9 cellular contexts compared by ENCODE assay signal in the genomic region with DNA sequence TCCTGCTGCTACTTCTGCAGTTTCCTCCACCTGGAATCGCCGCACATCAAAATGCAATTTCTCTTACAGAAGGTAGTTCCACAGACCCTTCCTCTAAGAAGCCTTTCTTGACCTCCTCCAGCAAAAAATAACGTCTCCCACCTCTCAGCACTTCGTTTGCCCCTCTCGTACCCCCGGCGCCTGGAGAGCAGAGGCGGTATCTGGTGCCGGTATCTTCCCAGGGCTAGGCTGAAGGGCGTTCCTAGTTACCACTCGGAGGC. TPM values are rescaled to one million over a fixed set of nuclear protein-coding genes. Genes with fewer than 3 reads are reported as not detected.
DNase-seq lines count a peak whose midpoint lies in the region; ATAC-seq, FAIRE-seq and TF ChIP-seq lines count a peak whose summit lies in the region.
"Had no signal": no experiment of that assay in that cellular context is flagged by ENCODE, and none has a peak within 500 bp of the region (broad histone marks: within the 10 kb centered on the region; RNA-seq: fewer than 3 reads in every experiment).

No MANE protein-coding gene starts in this region.

- TSS peak; percentile 57 for BruUV-seq in A673 (replicated peaks; lab: Mats Ljungman, UMichigan)
- no TSS peak for BruUV-seq in GM12878 (replicated peaks; lab: Mats Ljungman, UMichigan)

- H3K56ac ChIP-seq in mesendoderm (ENCODE audit: low read length): peak overlapping the region; percentile 84

- TF ChIP-seq CTCF in A673 (conservative IDR thresholded peaks at IDR 0.05; ENCODE audit: low read depth, low read length) (no peak), GM12878 (IDR thresholded peaks at IDR 0.05 in 2 of 3, conservative IDR thresholded peaks at IDR 0.05 in 1 of 3; ENCODE audit: control insufficient read depth in 2 of 3, extremely low read depth in 1 of 3, insufficient read depth in 1 of 3, low read depth in 3 of 3, low read length in 3 of 3) (no peak)

- no peak overlapping the region for H3K4ac ChIP-seq in mesendoderm (ENCODE audit: low read depth, low read length)

- TF ChIP-seq EP300 in GM12878 (IDR thresholded peaks at IDR 0.05; ENCODE audit: borderline replicate concordance in 1 of 2, control insufficient read depth in 1 of 2, low read depth in 2 of 2, low read length in 2 of 2): no peak

- no peak overlapping the region for H3K23ac ChIP-seq in mesendoderm (ENCODE audit: low read length)

- no peak overlapping the region for H3K18ac ChIP-seq in mesendoderm (ENCODE audit: low read length)

- H3K9me3 ChIP-seq in A673 (ENCODE audit: low read depth, low read length, poor library complexity, severe bottlenecking) (no peaks in the 10 kb centered on the region), GM12878 (replicated peaks; ENCODE audit: control insufficient read depth, insufficient read depth, low read length) (no peaks in the 10 kb centered on the region)

- H3K79me2 ChIP-seq in GM12878 (ENCODE audit: control insufficient read depth, insufficient read depth, low read length) (peaks cover 21% of the 10 kb centered on the region), mesendoderm (ENCODE audit: control insufficient read depth, insufficient read depth, low read length) (peaks cover 4% of the 10 kb centered on the region)

- H3K27me3 ChIP-seq in A673 (replicated peaks; ENCODE audit: insufficient read depth, low read depth, low read length, poor library complexity): no peaks in the 10 kb centered on the region
- H3K27me3 ChIP-seq in GM12878 (replicated peaks in 1 of 2; ENCODE audit: control insufficient read depth in 2 of 2, insufficient read depth in 2 of 2, low read length in 1 of 2): no peaks in the 10 kb centered on the region
- H3K27me3 ChIP-seq in mesendoderm (ENCODE audit: insufficient read depth, low read length, poor library complexity): no peaks in the 10 kb centered on the region

- H3K4me1 ChIP-seq in A673 (ENCODE audit: insufficient read depth, low read length, poor library complexity, severe bottlenecking) (peaks cover 10% of the 10 kb centered on the region), GM12878 (ENCODE audit: control insufficient read depth, insufficient read depth, low read length) (peaks cover 13% of the 10 kb centered on the region), mesendoderm (ENCODE audit: control insufficient read depth, low read depth, low read length) (peaks cover 2% of the 10 kb centered on the region)

- no peak for TF ChIP-seq RAD21 in GM12878 (IDR thresholded peaks at IDR 0.05; ENCODE audit: insufficient read depth, low read depth, low read length)

- no peaks in the 10 kb centered on the region for H4K20me1 ChIP-seq in GM12878 (ENCODE audit: control insufficient read depth, insufficient read depth)

- peaks cover 10% of the 10 kb centered on the region for H3K79me1 ChIP-seq in mesendoderm (ENCODE audit: low read length)

- DNase-seq in A673 (ENCODE audit: low spot score): no peak
- DNase-seq in GM12878 (ENCODE audit: low read depth, low spot score): no peak
- DNase-seq in mesendoderm: no peak
- no peak for DNase-seq in NCI-H1417 treated with DMSO at 0.1 percent for 48 hours (lab: John Stamatoyannopoulos, UW)
- DNase-seq in DMS114 treated with DMSO at 0.1 percent for 48 hours (lab: John Stamatoyannopoulos, UW; ENCODE audit: unreplicated experiment): no peak
- DNase-seq in RKO (ENCODE audit: low spot score): no peak
- DNase-seq in AML-193 (lab: John Stamatoyannopoulos, UW): no peak

- under 1% methylated on average over 11 of the region's 11 CpGs for WGBS in GM12878 (ENCODE audit: insufficient coverage, insufficient replicate concordance, low lambda C conversion rate, missing lambda C conversion rate)
- WGBS in mesendoderm (ENCODE audit: extremely low coverage, insufficient coverage, low lambda C conversion rate): no CpG with 5 or more reads among the region's 11 CpGs

- no peak for TF ChIP-seq POLR2A in GM12878 (IDR thresholded peaks at IDR 0.05; ENCODE audit: low read depth, low read length)

- H2AK5ac ChIP-seq in mesendoderm (ENCODE audit: low read length): no peak overlapping the region

- CTCF ChIA-PET in A673 (lab: Charles Lee): interaction anchor here (0.6 to 1.3 kb wide), 20 partner anchors 10 to 209 kb away, joined by 3 to 18 read pairs (median 4); a partner anchor contains a TSS
- CTCF ChIA-PET in GM12878 (lab: Yijun Ruan, JAX): interaction anchor here (0.6 to 5.0 kb wide), 61 partner anchors 10 to 339 kb away, joined by 3 to 89 read pairs (median 6); a partner anchor contains a TSS

- intact Hi-C loops in A673 (cut with micrococcal nuclease; ENCODE audit: unreplicated experiment): no loop called here
- intact Hi-C loops in GM12878 (cut with micrococcal nuclease; ENCODE audit: unreplicated experiment): no loop called here

- no peak overlapping the region for H4K8ac ChIP-seq in mesendoderm (ENCODE audit: low read depth, low read length)

- H3K9ac ChIP-seq in GM12878 (ENCODE audit: control insufficient read depth, insufficient read depth, low read length): peak overlapping the region; percentile 90
- peak overlapping the region; percentile 75 for H3K9ac ChIP-seq in mesendoderm (ENCODE audit: low read length)

- RAD21 ChIA-PET in GM12878 (lab: Charles Lee; ENCODE audit: unreplicated experiment): interaction anchor here (0.6 to 3.9 kb wide), 58 partner anchors 10 to 612 kb away, joined by 3 to 129 read pairs (median 4); a partner anchor contains a TSS

- no peak for FAIRE-seq in GM12878 (lab: Jason Lieb, UNC)
- FAIRE-seq: colon had no signal

- H3K4me2 ChIP-seq in GM12878 (ENCODE audit: control insufficient read depth, insufficient read depth): peak overlapping the region; percentile 96
- H3K4me2 ChIP-seq in mesendoderm (ENCODE audit: low read length): peak overlapping the region; percentile 47

- in situ Hi-C loops in GM12878 (cut with MboI): no loop called here

- H3K4me3 ChIP-seq in A673 (ENCODE audit: low read depth, low read length, poor library complexity, severe bottlenecking) (peak overlapping the region; percentile 61), GM12878 (peak overlapping the region; percentile 93), mesendoderm (ENCODE audit: low read length) (peak overlapping the region; percentile 72)

- SMC1A ChIA-PET in GM12878 (lab: Charles Lee; ENCODE audit: uncharacterized antibody, unreplicated experiment): interaction anchor here (0.6 to 6.1 kb wide), 45 partner anchors 9 to 337 kb away, joined by 3 to 64 read pairs (median 5); a partner anchor contains a TSS

- H3K27ac ChIP-seq in A673 (ENCODE audit: low read depth, low read length, poor library complexity, severe bottlenecking) (peak overlapping the region; percentile 47), GM12878 (ENCODE audit: control insufficient read depth, insufficient read depth) (peak overlapping the region; percentile 80), mesendoderm (ENCODE audit: low read depth, low read length) (no peak overlapping the region)

- no peak overlapping the region for H4K5ac ChIP-seq in mesendoderm (ENCODE audit: low read length)

- H2BK5ac ChIP-seq in mesendoderm (ENCODE audit: low read length): no peak overlapping the region

- no peak overlapping the region for H2BK120ac ChIP-seq in mesendoderm (ENCODE audit: low read depth, low read length)

- peaks cover 8% of the 10 kb centered on the region for H3K36me3 ChIP-seq in A673 (ENCODE audit: insufficient read depth, low read length, poor library complexity, severe bottlenecking)
- peaks cover 0 to 5% of the 10 kb centered on the region in 2 experiments; a peak in 3 of 4 replicates for H3K36me3 ChIP-seq in GM12878 (ENCODE audit: control insufficient read depth in 2 of 2, insufficient read depth in 2 of 2, low read length in 1 of 2)
- H3K36me3 ChIP-seq in mesendoderm (ENCODE audit: control insufficient read depth, insufficient read depth, low read length): peaks cover 3% of the 10 kb centered on the region

- POLR2A ChIA-PET in A673 (lab: Charles Lee; ENCODE audit: low non-redundant PET) (interaction anchor here (0.6 to 0.8 kb wide), 2 partner anchors 11 kb away, joined by 3 read pairs; no protein-coding TSS in a partner anchor), GM12878 (lab: Charles Lee) (interaction anchor here (0.6 to 2.0 kb wide), 33 partner anchors 9 to 338 kb away, joined by 3 to 23 read pairs (median 4); a partner anchor contains a TSS)

- peak; percentile 3 for ATAC-seq in HG02588 (IDR thresholded peaks at IDR 0.05; ENCODE audit: unreplicated experiment)
- ATAC-seq in GM12878: peak; percentile 48

- peak overlapping the region; percentile 94 for H2AFZ ChIP-seq in GM12878 (ENCODE audit: control insufficient read depth, low read depth, low read length)

- no peak overlapping the region for H2BK15ac ChIP-seq in mesendoderm (replicated peaks; ENCODE audit: low read depth)

RNA-seq across cellular contexts. Expression of a gene that starts 0.5 kb away (rescaled TPM):
- total RNA-seq in A673 (2021) (92.5 and 111 TPM in 2 replicates), GM12878 (2014; rRNA removed) (82.2 and 93.4 TPM in 2 replicates), GM12878 (2014; rRNA removed; fragmentation: Illumina TruSeq; extraction: Trizol) (64.3 and 72.1 TPM in 2 replicates), GM12878 (2021) (151 and 157 TPM in 2 replicates)
- total RNA-seq in GM12878 (2013; cell fraction: nucleolus; rRNA removed): 7.6 and 7.8 TPM in 2 replicates
- 46.9 TPM for polyA plus RNA-seq in GM12878 (2011; ENCODE audit: low read depth)
- polyA plus RNA-seq in GM12878 (2011; rRNA removed) (142 and 183 TPM in 2 replicates), GM12878 (2014; fragmentation: Illumina TruSeq; extraction: Trizol) (88.1 and 117 TPM in 2 replicates), GM12878 (2014; fragmentation: Nextera tagmentation; extraction: Ambion mirVana) (100 to 1,000 TPM in 1 of 2 experiments, 10 to 100 TPM in 1; 76.6 to 162 TPM), GM12878 (2014; rRNA removed) (173 and 179 TPM in 2 replicates), GM12878 (2016; fragmentation: Nextera tagmentation; extraction: Ambion mirVana) (100 to 1,000 TPM; 255 to 266 TPM)
- polyA plus RNA-seq in GM12878 (2011; cell fraction: cytosol; rRNA removed): 179 and 225 TPM in 2 replicates
- polyA plus RNA-seq in GM12878 (2011; cell fraction: nucleus; rRNA removed): 72.2 and 89.4 TPM in 2 replicates
- 52.7 and 68.5 TPM in 2 replicates for polyA plus RNA-seq in GM12878 (2012)
- 47.4 and 64.3 TPM in 2 replicates for polyA minus RNA-seq in GM12878 (2011; rRNA and poly(A)+ RNA removed)
- polyA minus RNA-seq in GM12878 (2011; cell fraction: cytosol; rRNA and poly(A)+ RNA removed): 30.2 and 34.3 TPM in 2 replicates
- polyA minus RNA-seq in GM12878 (2011; cell fraction: nucleus; rRNA and poly(A)+ RNA removed): 10.6 and 17.2 TPM in 2 replicates
- polyA plus RNA-seq in mesendoderm (2013, experiment 1 of 2): 57.3 TPM
- polyA plus RNA-seq in mesendoderm (2013, experiment 2 of 2): 57.8 TPM

RNA-seq across cellular contexts. Expression of a gene that starts 16.3 kb away (rescaled TPM):
- total RNA-seq in A673 (2021): 54.2 and 55.2 TPM in 2 replicates
- total RNA-seq in GM12878 (2013; cell fraction: nucleolus; rRNA removed): 4.6 and 5.1 TPM in 2 replicates
- total RNA-seq in GM12878 (2014; rRNA removed): 33.5 and 40.8 TPM in 2 replicates
- 36.3 and 38.9 TPM in 2 replicates for total RNA-seq in GM12878 (2014; rRNA removed; fragmentation: Illumina TruSeq; extraction: Trizol)
- 85.9 and 86.2 TPM in 2 replicates for total RNA-seq in GM12878 (2021)
- 46.2 TPM for polyA plus RNA-seq in GM12878 (2011; ENCODE audit: low read depth)
- 94.3 and 102 TPM in 2 replicates for polyA plus RNA-seq in GM12878 (2011; rRNA removed)
- polyA plus RNA-seq in GM12878 (2011; cell fraction: cytosol; rRNA removed): 64.9 and 80.5 TPM in 2 replicates
- 68.9 and 74.4 TPM in 2 replicates for polyA plus RNA-seq in GM12878 (2011; cell fraction: nucleus; rRNA removed)
- 46.0 and 51.9 TPM in 2 replicates for polyA plus RNA-seq in GM12878 (2012)
- polyA plus RNA-seq in GM12878 (2014; fragmentation: Illumina TruSeq; extraction: Trizol): 69.9 and 80.6 TPM in 2 replicates
- 10 to 100 TPM; 21.6 to 37.4 TPM for polyA plus RNA-seq in GM12878 (2014; fragmentation: Nextera tagmentation; extraction: Ambion mirVana)
- 76.4 and 76.5 TPM in 2 replicates for polyA plus RNA-seq in GM12878 (2014; rRNA removed)
- polyA plus RNA-seq in GM12878 (2016; fragmentation: Nextera tagmentation; extraction: Ambion mirVana): 10 to 100 TPM; 75.9 to 99.8 TPM
- 74.6 and 82.6 TPM in 2 replicates for polyA minus RNA-seq in GM12878 (2011; rRNA and poly(A)+ RNA removed)
- polyA minus RNA-seq in GM12878 (2011; cell fraction: cytosol; rRNA and poly(A)+ RNA removed): 21.4 and 26.2 TPM in 2 replicates
- polyA minus RNA-seq in GM12878 (2011; cell fraction: nucleus; rRNA and poly(A)+ RNA removed): 38.2 and 47.7 TPM in 2 replicates
- polyA plus RNA-seq in mesendoderm (2013, experiment 1 of 2): 36.6 TPM
- polyA plus RNA-seq in mesendoderm (2013, experiment 2 of 2): 36.2 TPM

RNA-seq across cellular contexts. Expression of a gene that starts 21.9 kb away (rescaled TPM):
- total RNA-seq in A673 (2021) (21.9 and 22.2 TPM in 2 replicates), GM12878 (2014; rRNA removed) (4.9 and 6.2 TPM in 2 replicates), GM12878 (2014; rRNA removed; fragmentation: Illumina TruSeq; extraction: Trizol) (1.7 and 2.2 TPM in 2 replicates), GM12878 (2021) (5.2 and 5.4 TPM in 2 replicates)
- total RNA-seq in GM12878 (2013; cell fraction: nucleolus; rRNA removed): 5.1 and 6.2 TPM in 2 replicates
- 0.71 TPM for polyA plus RNA-seq in GM12878 (2011; ENCODE audit: low read depth)
- polyA plus RNA-seq in GM12878 (2011; rRNA removed) (1.9 and 2.3 TPM in 2 replicates), GM12878 (2014; fragmentation: Illumina TruSeq; extraction: Trizol) (0.62 and 1.0 TPM in 2 replicates), GM12878 (2014; fragmentation: Nextera tagmentation; extraction: Ambion mirVana) (1 to 10 TPM in 1 of 2 experiments, under 1 TPM in 1; 0.98 to 2.0 TPM), GM12878 (2014; rRNA removed) (5.1 and 6.9 TPM in 2 replicates), GM12878 (2016; fragmentation: Nextera tagmentation; extraction: Ambion mirVana) (1 to 10 TPM; 5.7 to 7.6 TPM)
- 3.3 and 6.3 TPM in 2 replicates for polyA plus RNA-seq in GM12878 (2011; cell fraction: cytosol; rRNA removed)
- 4.5 and 5.1 TPM in 2 replicates for polyA plus RNA-seq in GM12878 (2011; cell fraction: nucleus; rRNA removed)
- polyA plus RNA-seq in GM12878 (2012): 1.7 and 1.9 TPM in 2 replicates
- polyA minus RNA-seq in GM12878 (2011; rRNA and poly(A)+ RNA removed): 3.1 and 3.5 TPM in 2 replicates
- 1.9 and 4.7 TPM in 2 replicates for polyA minus RNA-seq in GM12878 (2011; cell fraction: cytosol; rRNA and poly(A)+ RNA removed)
- polyA minus RNA-seq in GM12878 (2011; cell fraction: nucleus; rRNA and poly(A)+ RNA removed): 3.6 and 5.5 TPM in 2 replicates
- polyA plus RNA-seq in mesendoderm (2013, experiment 1 of 2): 4.8 TPM
- polyA plus RNA-seq in mesendoderm (2013, experiment 2 of 2): 5.1 TPM

RNA-seq across cellular contexts. Expression of a gene that starts 34.1 kb away (rescaled TPM):
- total RNA-seq in A673 (2021) (21.6 and 22.0 TPM in 2 replicates), GM12878 (2014; rRNA removed) (10.5 and 10.6 TPM in 2 replicates), GM12878 (2014; rRNA removed; fragmentation: Illumina TruSeq; extraction: Trizol) (6.4 and 6.6 TPM in 2 replicates), GM12878 (2021) (11.1 and 12.0 TPM in 2 replicates)
- total RNA-seq in GM12878 (2013; cell fraction: nucleolus; rRNA removed): 11.9 and 12.6 TPM in 2 replicates
- polyA plus RNA-seq in GM12878 (2011; ENCODE audit: low read depth): 2.0 TPM
- polyA plus RNA-seq in GM12878 (2011; rRNA removed) (3.2 and 4.0 TPM in 2 replicates), GM12878 (2014; fragmentation: Illumina TruSeq; extraction: Trizol) (1.3 and 4.5 TPM in 2 replicates), GM12878 (2014; fragmentation: Nextera tagmentation; extraction: Ambion mirVana) (1 to 10 TPM in 1 of 2 experiments, under 1 TPM in 1; 0.14 to 1.0 TPM), GM12878 (2014; rRNA removed) (7.0 and 8.6 TPM in 2 replicates), GM12878 (2016; fragmentation: Nextera tagmentation; extraction: Ambion mirVana) (1 to 10 TPM in 1 of 2 experiments, under 1 TPM in 1; 0.88 to 1.2 TPM)
- 5.7 and 5.9 TPM in 2 replicates for polyA plus RNA-seq in GM12878 (2011; cell fraction: cytosol; rRNA removed)
- 7.3 and 8.5 TPM in 2 replicates for polyA plus RNA-seq in GM12878 (2011; cell fraction: nucleus; rRNA removed)
- polyA plus RNA-seq in GM12878 (2012): 3.8 and 4.6 TPM in 2 replicates
- polyA minus RNA-seq in GM12878 (2011; rRNA and poly(A)+ RNA removed): 5.3 and 8.5 TPM in 2 replicates
- 2.8 and 3.8 TPM in 2 replicates for polyA minus RNA-seq in GM12878 (2011; cell fraction: cytosol; rRNA and poly(A)+ RNA removed)
- 4.7 and 6.3 TPM in 2 replicates for polyA minus RNA-seq in GM12878 (2011; cell fraction: nucleus; rRNA and poly(A)+ RNA removed)
- 21.1 TPM for polyA plus RNA-seq in mesendoderm (2013, experiment 1 of 2)
- 22.0 TPM for polyA plus RNA-seq in mesendoderm (2013, experiment 2 of 2)

RNA-seq across cellular contexts. Expression of a gene that starts 43.2 kb away (rescaled TPM):
- total RNA-seq in A673 (2021) (not detected in 2 replicates), GM12878 (2014; rRNA removed) (62.8 and 91.0 TPM in 2 replicates), GM12878 (2014; rRNA removed; fragmentation: Illumina TruSeq; extraction: Trizol) (56.2 and 65.6 TPM in 2 replicates), GM12878 (2021) (170 TPM in 2 replicates)
- total RNA-seq in GM12878 (2013; cell fraction: nucleolus; rRNA removed): 150 and 164 TPM in 2 replicates
- 33.4 TPM for polyA plus RNA-seq in GM12878 (2011; ENCODE audit: low read depth)
- polyA plus RNA-seq in GM12878 (2011; rRNA removed) (73.8 and 97.2 TPM in 2 replicates), GM12878 (2014; fragmentation: Illumina TruSeq; extraction: Trizol) (140 and 185 TPM in 2 replicates), GM12878 (2014; fragmentation: Nextera tagmentation; extraction: Ambion mirVana) (10 to 100 TPM; 10.7 to 12.1 TPM), GM12878 (2014; rRNA removed) (96.5 and 104 TPM in 2 replicates), GM12878 (2016; fragmentation: Nextera tagmentation; extraction: Ambion mirVana) (100 to 1,000 TPM; 109 to 111 TPM)
- 104 and 127 TPM in 2 replicates for polyA plus RNA-seq in GM12878 (2011; cell fraction: cytosol; rRNA removed)
- 199 and 213 TPM in 2 replicates for polyA plus RNA-seq in GM12878 (2011; cell fraction: nucleus; rRNA removed)
- 64.4 and 120 TPM in 2 replicates for polyA plus RNA-seq in GM12878 (2012)
- polyA minus RNA-seq in GM12878 (2011; rRNA and poly(A)+ RNA removed): 106 and 131 TPM in 2 replicates
- polyA minus RNA-seq in GM12878 (2011; cell fraction: cytosol; rRNA and poly(A)+ RNA removed): 80.5 and 81.6 TPM in 2 replicates
- polyA minus RNA-seq in GM12878 (2011; cell fraction: nucleus; rRNA and poly(A)+ RNA removed): 99.7 and 175 TPM in 2 replicates
- polyA plus RNA-seq in mesendoderm (2013, experiment 1 of 2): 0.01 TPM
- 0.01 TPM for polyA plus RNA-seq in mesendoderm (2013, experiment 2 of 2)
